In the genomic region with DNA sequence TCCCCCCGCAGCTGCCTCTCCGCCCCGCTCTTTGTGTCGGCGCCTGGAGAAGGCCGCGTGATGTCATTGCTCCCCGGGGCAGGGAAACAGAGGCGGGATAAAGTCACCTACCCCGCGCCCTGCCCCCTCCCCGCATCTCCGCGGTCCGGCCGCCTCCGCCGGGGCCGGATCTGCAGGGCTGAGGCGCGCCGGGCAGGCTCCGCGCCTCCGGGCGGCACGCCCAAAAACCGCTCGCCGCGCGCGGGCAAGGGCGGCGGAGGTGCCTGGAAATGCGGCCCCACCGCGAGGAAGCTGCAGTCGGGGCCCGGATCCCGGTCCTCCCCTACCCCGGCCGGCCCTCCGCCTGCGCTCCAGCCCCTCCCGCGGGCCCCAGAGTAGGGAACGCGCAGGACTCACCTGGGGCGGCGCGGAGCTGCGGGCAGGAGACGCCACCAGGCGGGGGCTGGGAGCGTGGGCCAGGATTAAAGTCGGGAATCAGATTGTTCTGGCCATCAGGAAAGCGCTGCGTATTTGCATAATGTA, we compare ENCODE assay signal across 8 cellular contexts. TPM values are rescaled to one million over a fixed set of nuclear protein-coding genes. Genes with fewer than 3 reads are reported as not detected.
A peak's percentile ranks its signal among the peaks of the same experiment; 100 is the strongest.
DNase-seq lines count a peak whose midpoint lies in the region; ATAC-seq and TF ChIP-seq lines count a peak whose summit lies in the region.

A gene (minus strand): TSS at position 55 of the 522 bp plus-strand sequence. CDS start 302 bp downstream, outside the sequence.

- peak within 1 kb of the TSS; percentile 51 for H3K4me3 ChIP-seq in AG10803 (ENCODE audit: low read length)
- H3K4me3 ChIP-seq in PC-3 (ENCODE audit: low read length), result peak within 1 kb of the TSS; percentile 82

- POLR2A ChIA-PET in PC-3 (lab: Charles Lee; ENCODE audit: unreplicated experiment), result interaction anchor here (0.6 to 0.8 kb wide), 3 partner anchors 12 to 162 kb away, joined by 3 to 10 read pairs (median 3); no protein-coding TSS in a partner anchor

- CTCF ChIA-PET in PC-3 (lab: Charles Lee), result interaction anchor here (0.6 kb wide), 1 partner anchor 15 kb away, joined by 3 read pairs; no protein-coding TSS in a partner anchor

- peak within 1 kb of the TSS; percentile 92 for H2AFZ ChIP-seq in PC-3 (ENCODE audit: low read length)

- no peaks in the 10 kb centered on the region for H4K20me1 ChIP-seq in PC-3 (ENCODE audit: low read length)

- peak; percentile 34 for ATAC-seq in GM18861 (IDR thresholded peaks at IDR 0.05; ENCODE audit: unreplicated experiment)
- ATAC-seq in HG03354 (IDR thresholded peaks at IDR 0.05; ENCODE audit: poor library complexity, severe bottlenecking, unreplicated experiment), result peak; percentile 57
- ATAC-seq in PC-3, result peak; percentile 84
- peak; percentile 64 for ATAC-seq in stimulated activated naive CD8-positive, alpha-beta T cell treated with anti-CD3 and anti-CD28 coated beads, Interleukin-15, amount 100 ng/mL, for 72 hours
- ATAC-seq in GM18873 (IDR thresholded peaks at IDR 0.05; ENCODE audit: low FRiP score, unreplicated experiment), result no peak

- no peaks in the 10 kb centered on the region for H3F3A ChIP-seq in PC-3 (ENCODE audit: low read length, unreplicated experiment)

- no peaks in the 10 kb centered on the region for H3K79me2 ChIP-seq in PC-3 (ENCODE audit: low read length)

- H3K36me3 ChIP-seq in PC-3 (ENCODE audit: low read depth, low read length), result no peaks in the 10 kb centered on the region

- H3K27me3 Mint-ChIP-seq in stimulated activated naive CD8-positive, alpha-beta T cell treated with anti-CD3 and anti-CD28 coated beads, Interleukin-15, amount 100 ng/mL, for 72 hours, result peaks cover 83% of the 10 kb centered on the region

- no peak within 1 kb of the TSS for H3K27ac Mint-ChIP-seq in stimulated activated naive CD8-positive, alpha-beta T cell treated with anti-CD3 and anti-CD28 coated beads, Interleukin-15, amount 100 ng/mL, for 72 hours

- no peak for TF ChIP-seq CTCF in AG10803 (conservative IDR thresholded peaks at IDR 0.05; ENCODE audit: low read length)
- peak; percentile 42; the same call in 1 of the 2 replicates for TF ChIP-seq CTCF in PC-3 (conservative IDR thresholded peaks at IDR 0.05; ENCODE audit: low read depth, low read length)

- BruUV-seq in PC-3 (replicated peaks; lab: Mats Ljungman, UMichigan), result no TSS peak

- H3K4me2 ChIP-seq in PC-3 (ENCODE audit: low read length), result peak within 1 kb of the TSS; percentile 97

- peaks cover 19% of the 10 kb centered on the region for H3K4me1 ChIP-seq in PC-3 (ENCODE audit: insufficient read depth, low read length)

- DNase-seq in AG10803 (ENCODE audit: low read depth) (peak; percentile 3), PC-3 (peak; percentile 58), cerebellum (ENCODE audit: low spot score) (peak; percentile 77), left kidney (ENCODE audit: low read depth, low spot score) (peak; percentile 84)
- no peak for DNase-seq in stimulated activated naive CD8-positive, alpha-beta T cell treated with anti-CD3 and anti-CD28 coated beads, Interleukin-15, amount 100 ng/mL, for 72 hours

- H3K9me3 ChIP-seq in PC-3 (ENCODE audit: low read length), result no peaks in the 10 kb centered on the region

- peak within 1 kb of the TSS; percentile 35; the same call in 1 of the 2 replicates for H3K9ac ChIP-seq in PC-3 (ENCODE audit: low read length)

- no peaks in the 10 kb centered on the region for H3K27me3 ChIP-seq in PC-3 (ENCODE audit: low read length)

- H3K4me3 Mint-ChIP-seq in stimulated activated naive CD8-positive, alpha-beta T cell treated with anti-CD3 and anti-CD28 coated beads, Interleukin-15, amount 100 ng/mL, for 72 hours, result peak within 1 kb of the TSS; percentile 50 to 61

- no peaks in the 10 kb centered on the region for H3K9me2 ChIP-seq in PC-3 (replicated peaks; ENCODE audit: low read length)

- H3K9me3 Mint-ChIP-seq in stimulated activated naive CD8-positive, alpha-beta T cell treated with anti-CD3 and anti-CD28 coated beads, Interleukin-15, amount 100 ng/mL, for 72 hours, result no peaks in the 10 kb centered on the region

- intact Hi-C loops in PC-3 (cut with micrococcal nuclease), result loop anchor here (1.0 to 5.0 kb wide), 2 partner anchors 15 to 43 kb away; a partner anchor contains a TSS

- H3K27ac ChIP-seq in PC-3 (ENCODE audit: low read length), result no peak within 1 kb of the TSS

- no peaks in the 10 kb centered on the region for H3K4me1 Mint-ChIP-seq in stimulated activated naive CD8-positive, alpha-beta T cell treated with anti-CD3 and anti-CD28 coated beads, Interleukin-15, amount 100 ng/mL, for 72 hours

RNA-seq across cellular contexts. Expression of the gene that starts here (rescaled TPM):
- 3.9 and 5.4 TPM in 2 replicates for total RNA-seq in PC-3 (2014; rRNA removed)
- 36.3 TPM for total RNA-seq in cerebellum

Comparison
In these comparisons a context has a peak if more than half of its experiments do, and no peak if none do; other contexts are left out.
1. DNase-seq: peak in AG10803 (single experiment), PC-3 (single experiment), cerebellum (single experiment) and left kidney (single experiment); none in stimulated activated naive CD8-positive, alpha-beta T cell treated with anti-CD3 and anti-CD28 coated beads, Interleukin-15, amount 100 ng/mL, for 72 hours (0 of 2).